In genomic region chr4:184644553-184645307, GRCh38 we compare ENCODE assay signal across 12 cellular contexts. TPM values are rescaled to one million over a fixed set of nuclear protein-coding genes. Genes with fewer than 3 reads are reported as not detected.
DNase-seq lines count a peak whose midpoint lies in the region; ATAC-seq, FAIRE-seq and TF ChIP-seq lines count a peak whose summit lies in the region.
"Had no signal": no experiment of that assay in that cellular context is flagged by ENCODE, and none has a peak within 500 bp of the region (broad histone marks: within the 10 kb centered on the region; RNA-seq: fewer than 3 reads in every experiment).

No MANE protein-coding gene starts in this region.

- no peak for ATAC-seq in naive thymus-derived CD4-positive, alpha-beta T cell

- intact Hi-C loops in naive thymus-derived CD4-positive, alpha-beta T cell (cut with micrococcal nuclease): loop anchor here (5.0 kb wide), 5 partner anchors 227 to 1202 kb away; partner anchors contain the start of genes CFAP97 (in 2 of the 2) and CDKN2AIP (in 1 of the 2)

- peak overlapping the region; percentile 68 for H3K4me2 ChIP-seq in astrocyte (ENCODE audit: low read length)

- POLR2A ChIA-PET in naive thymus-derived CD4-positive, alpha-beta T cell (lab: Charles Lee): interaction anchor here (0.6 to 0.8 kb wide), 3 partner anchors 22 to 235 kb away, joined by 3 to 4 read pairs (median 4); no protein-coding TSS in a partner anchor

- H3K36me3 ChIP-seq in HUES64 (ENCODE audit: insufficient read depth, low read length) (peaks cover 26% of the 10 kb centered on the region), astrocyte (ENCODE audit: insufficient read depth, low read length) (peaks cover 14% of the 10 kb centered on the region)
- peaks cover 0 to 14% (median 3%) of the 10 kb centered on the region in 3 experiments for H3K36me3 ChIP-seq in naive thymus-derived CD4-positive, alpha-beta T cell (ENCODE audit: control insufficient read depth in 2 of 3, insufficient read depth in 3 of 3, low read length in 3 of 3)

- H3K4me3 Mint-ChIP-seq in astrocyte (ENCODE audit: unreplicated experiment): no peak overlapping the region
- H3K4me3 Mint-ChIP-seq in naive thymus-derived CD4-positive, alpha-beta T cell: peak overlapping the region in 7 of 10 donors; percentile 10 to 56 (median 30)

- no peaks in the 10 kb centered on the region for H3K9me3 ChIP-seq in HUES64 (ENCODE audit: insufficient read depth, low read depth, low read length)
- H3K9me3 ChIP-seq in astrocyte (ENCODE audit: insufficient read depth, low read depth, low read length): no peaks in the 10 kb centered on the region
- no peaks in the 10 kb centered on the region for H3K9me3 ChIP-seq in naive thymus-derived CD4-positive, alpha-beta T cell (ENCODE audit: control insufficient read depth in 2 of 3, low read length in 3 of 3)

- peaks cover 47% of the 10 kb centered on the region for H3K4me1 ChIP-seq in HUES64 (ENCODE audit: insufficient read depth, low read length)
- peaks cover 26% of the 10 kb centered on the region for H3K4me1 ChIP-seq in astrocyte (ENCODE audit: insufficient read depth, low read length)
- peaks cover 19 to 41% of the 10 kb centered on the region in 2 donors for H3K4me1 ChIP-seq in naive thymus-derived CD4-positive, alpha-beta T cell (ENCODE audit: control insufficient read depth in 2 of 2, insufficient read depth in 2 of 2, low read length in 2 of 2)

- CTCF ChIA-PET in naive thymus-derived CD4-positive, alpha-beta T cell (lab: Charles Lee): interaction anchor here (0.6 kb wide), 1 partner anchor 43 kb away, joined by 3 read pairs; no protein-coding TSS in a partner anchor

- peaks cover 21% of the 10 kb centered on the region for H3K4me1 Mint-ChIP-seq in astrocyte (ENCODE audit: low read depth, unreplicated experiment)
- H3K4me1 Mint-ChIP-seq in naive thymus-derived CD4-positive, alpha-beta T cell: peaks cover 52 to 79% (median 74%) of the 10 kb centered on the region in 7 donors

- TF ChIP-seq CTCF in astrocyte (IDR thresholded peaks at IDR 0.05; ENCODE audit: insufficient read depth, low read depth, low read length): no peak

- H3K36me3 Mint-ChIP-seq in astrocyte (ENCODE audit: low read depth, unreplicated experiment): peaks cover 7% of the 10 kb centered on the region
- peaks cover under 1 to 55% (median 13%) of the 10 kb centered on the region in 5 donors for H3K36me3 Mint-ChIP-seq in naive thymus-derived CD4-positive, alpha-beta T cell

- H3K9ac ChIP-seq in HUES64 (ENCODE audit: low read depth, low read length): peak overlapping the region; percentile 15; the same call in 1 of the 2 replicates
- H3K9ac ChIP-seq in astrocyte (ENCODE audit: low read length): peak overlapping the region; percentile 82

- H3K27ac ChIP-seq in HUES64 (ENCODE audit: low read depth, low read length): peak overlapping the region; percentile 73; the same call in 1 of the 2 replicates
- H3K27ac ChIP-seq in astrocyte (ENCODE audit: low read depth, low read length): peak overlapping the region; percentile 95
- H3K27ac ChIP-seq in naive thymus-derived CD4-positive, alpha-beta T cell (ENCODE audit: low read depth, low read length): no peak overlapping the region

- DNase-seq in DMS53 (lab: John Stamatoyannopoulos, UW): peak; percentile 16
- no peak for DNase-seq in DMS53 treated with DMSO at 0.1 percent for 48 hours (lab: John Stamatoyannopoulos, UW; ENCODE audit: unreplicated experiment)
- DNase-seq in astrocyte (ENCODE audit: low read depth): peak; percentile 39
- DNase-seq in naive thymus-derived CD4-positive, alpha-beta T cell: no peak
- DNase-seq in stimulated activated CD4-positive, alpha-beta T cell treated with anti-CD3 and anti-CD28 coated beads, Interleukin-2, amount 100 ng/mL, for 48 hours: no peak
- no peak for DNase-seq in NCI-H446 (lab: John Stamatoyannopoulos, UW)
- DNase-seq in NCI-H345 treated with DMSO at 0.1 percent for 48 hours (lab: John Stamatoyannopoulos, UW; ENCODE audit: unreplicated experiment): no peak
- DNase-seq: activated CD8-positive, alpha-beta memory T cell treated with anti-CD3 and anti-CD28 coated beads, Interleukin-2, amount 50 U/mL, for 4 hours; MV-4-11; SIG-M5 had no signal

- H3K4me3 ChIP-seq in HUES64 (ENCODE audit: low read length) (0 out of 2 replicates have a peak overlapping the region, but pooled peaks have one; percentile 22), astrocyte (ENCODE audit: insufficient read depth, low read depth, low read length) (peak overlapping the region; percentile 2)
- no peak overlapping the region for H3K4me3 ChIP-seq in naive thymus-derived CD4-positive, alpha-beta T cell (ENCODE audit: low read length)

- H4K20me1 ChIP-seq in astrocyte (ENCODE audit: insufficient read depth, low read length): peaks cover 38% of the 10 kb centered on the region

- FAIRE-seq in astrocyte (lab: Jason Lieb, UNC): peak; percentile 26
- FAIRE-seq: A204.1 had no signal

- H3K9me3 Mint-ChIP-seq in astrocyte (ENCODE audit: unreplicated experiment): no peaks in the 10 kb centered on the region
- peaks cover 0 to under 1% (median 0%) of the 10 kb centered on the region in 11 donors for H3K9me3 Mint-ChIP-seq in naive thymus-derived CD4-positive, alpha-beta T cell

- H3K27me3 Mint-ChIP-seq in astrocyte (ENCODE audit: low read depth, unreplicated experiment): no peaks in the 10 kb centered on the region
- H3K27me3 Mint-ChIP-seq in naive thymus-derived CD4-positive, alpha-beta T cell: no peaks in the 10 kb centered on the region

- no peaks in the 10 kb centered on the region for H3K27me3 ChIP-seq in HUES64 (ENCODE audit: insufficient read depth, low read length)
- no peaks in the 10 kb centered on the region for H3K27me3 ChIP-seq in astrocyte (ENCODE audit: insufficient read depth, low read length)
- H3K27me3 ChIP-seq in naive thymus-derived CD4-positive, alpha-beta T cell (ENCODE audit: control insufficient read depth in 2 of 2, insufficient read depth in 2 of 2, low read length in 2 of 2): no peaks in the 10 kb centered on the region

- 50% methylated on average over 6 of the region's 9 CpGs for WGBS in HUES64

- peaks cover 85% of the 10 kb centered on the region for H3K79me2 ChIP-seq in astrocyte (ENCODE audit: insufficient read depth, low read length)

- peak overlapping the region; percentile 71 for H3K27ac Mint-ChIP-seq in astrocyte (ENCODE audit: unreplicated experiment)
- peak overlapping the region in 5 of 9 donors; percentile 12 to 69 (median 40) for H3K27ac Mint-ChIP-seq in naive thymus-derived CD4-positive, alpha-beta T cell

- no peak overlapping the region for H2AFZ ChIP-seq in astrocyte (ENCODE audit: low read depth, low read length)

RNA-seq across cellular contexts. Expression of gene CASP3, which starts 4.5 kb away (rescaled TPM):
- 72.4 TPM for polyA plus RNA-seq in HUES64 (2013, experiment 1 of 2)
- 65.6 TPM for polyA plus RNA-seq in HUES64 (2013, experiment 2 of 2)
- 40.0 and 44.8 TPM in 2 replicates for total RNA-seq in astrocyte
- total RNA-seq in naive thymus-derived CD4-positive, alpha-beta T cell: 10 to 100 TPM; 12.4 to 73.4 (median 17.2) TPM
- 1 to 10 TPM; 2.9 to 4.3 TPM for polyA plus RNA-seq in naive thymus-derived CD4-positive, alpha-beta T cell

RNA-seq across cellular contexts. Expression of gene PRIMPOL, which starts 4.8 kb away (rescaled TPM):
- polyA plus RNA-seq in HUES64 (2013, experiment 1 of 2): 6.8 TPM
- polyA plus RNA-seq in HUES64 (2013, experiment 2 of 2): 10.7 TPM
- total RNA-seq in astrocyte: 6.5 and 7.8 TPM in 2 replicates
- 10 to 100 TPM; 12.1 to 19.3 (median 16.7) TPM for total RNA-seq in naive thymus-derived CD4-positive, alpha-beta T cell
- 10 to 100 TPM; 12.3 to 16.5 TPM for polyA plus RNA-seq in naive thymus-derived CD4-positive, alpha-beta T cell

Comparison
In these comparisons a context has a peak if more than half of its experiments do, and no peak if none do; other contexts are left out.
1. DNase-seq: peak in DMS53 (single experiment) and astrocyte (single experiment); none in DMS53 treated with DMSO at 0.1 percent for 48 hours (single experiment), naive thymus-derived CD4-positive, alpha-beta T cell (0 of 9), stimulated activated CD4-positive, alpha-beta T cell treated with anti-CD3 and anti-CD28 coated beads, Interleukin-2, amount 100 ng/mL, for 48 hours (0 of 2), NCI-H446 (0 of 2) and NCI-H345 treated with DMSO at 0.1 percent for 48 hours (single experiment).